In the genomic region with DNA sequence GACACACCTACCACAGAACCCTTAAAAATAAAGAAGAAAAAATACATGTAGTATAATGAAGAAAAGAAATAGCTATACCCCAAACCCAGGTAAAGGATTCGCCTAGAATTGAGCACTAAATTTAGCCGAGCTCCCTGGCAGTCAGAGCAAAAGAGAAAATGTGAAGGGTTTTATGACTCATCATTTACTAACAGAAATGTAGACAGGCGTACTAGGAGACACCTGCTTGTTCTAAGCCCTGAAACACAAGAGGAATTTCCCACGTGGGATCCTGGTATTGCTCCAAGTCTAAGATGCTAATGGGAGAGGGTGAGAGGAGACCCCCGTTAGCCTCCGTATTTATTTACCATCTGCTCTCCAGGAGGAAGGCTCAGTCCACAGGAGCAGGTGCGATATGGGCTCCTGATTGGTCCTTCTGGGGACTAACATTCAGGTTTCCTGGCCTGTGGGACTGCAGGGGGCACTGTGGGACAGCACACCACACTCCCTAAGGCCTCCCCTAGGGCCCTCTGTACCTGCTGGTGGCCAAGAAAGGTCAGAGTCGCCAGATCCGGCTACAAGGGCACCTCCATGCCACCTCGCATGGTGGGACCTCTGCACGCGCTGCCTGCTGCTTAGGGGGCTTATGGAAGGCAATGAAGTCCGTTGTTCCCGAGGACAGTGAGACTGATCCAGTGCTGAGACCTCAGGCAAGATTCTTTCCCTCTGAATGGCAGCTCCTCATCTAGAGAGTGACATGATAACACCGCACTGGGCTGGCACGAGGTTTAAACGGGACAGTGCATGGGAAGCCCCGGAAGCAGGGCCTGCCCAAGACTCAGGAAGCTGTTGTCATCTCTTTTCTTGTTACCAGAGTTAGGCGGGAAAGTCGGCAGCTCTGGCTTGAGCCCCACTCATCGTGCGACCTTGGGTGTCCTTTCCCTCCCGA, we compare ENCODE assay signal across 9 cellular contexts. TPM values are rescaled to one million over a fixed set of nuclear protein-coding genes. Genes with fewer than 3 reads are reported as not detected.
DNase-seq lines count a peak whose midpoint lies in the region; ATAC-seq, FAIRE-seq and TF ChIP-seq lines count a peak whose summit lies in the region.
"Had no signal": no experiment of that assay in that cellular context is flagged by ENCODE, and none has a peak within 500 bp of the region (broad histone marks: within the 10 kb centered on the region; RNA-seq: fewer than 3 reads in every experiment).

No MANE protein-coding gene starts in this region.

- H3K9me3 Mint-ChIP-seq in natural killer cell: no peaks in the 10 kb centered on the region
- peaks cover 13% of the 10 kb centered on the region for H3K9me3 Mint-ChIP-seq in mesothelial cell of epicardium

- H3K9me3 ChIP-seq in Panc1 (ENCODE audit: control insufficient read depth, insufficient read depth, low read depth, low read length): no peaks in the 10 kb centered on the region
- no peaks in the 10 kb centered on the region for H3K9me3 ChIP-seq in endothelial cell of umbilical vein (replicated peaks; ENCODE audit: control insufficient read depth, insufficient read depth, low read length)

- in situ Hi-C loops in Panc1 (cut with HindIII; ENCODE audit: low pct_unique_long_range_greater_than_20kb, low sequenced_read_pairs): no loop called here

- H3K27ac Mint-ChIP-seq in natural killer cell (no peak overlapping the region), mesothelial cell of epicardium (no peak overlapping the region)

- intact Hi-C loops in Panc1 (cut with micrococcal nuclease; ENCODE audit: unreplicated experiment): loop anchor here (2.0 kb wide), 1 partner anchor 218 kb away; no protein-coding TSS in a partner anchor
- intact Hi-C loops in endothelial cell of umbilical vein (cut with micrococcal nuclease): loop anchor here (1.0 kb wide), 3 partner anchors 146 to 218 kb away; no protein-coding TSS in a partner anchor
- intact Hi-C loops in natural killer cell (cut with micrococcal nuclease): no loop called here

- TF ChIP-seq POLR2A in endothelial cell of umbilical vein (IDR thresholded peaks at IDR 0.05; ENCODE audit: low read depth, low read length): no peak

- peaks cover 2 to 12% of the 10 kb centered on the region in 2 donors for H3K27me3 Mint-ChIP-seq in natural killer cell (ENCODE audit: low read depth in 2 of 2)
- peaks cover 45% of the 10 kb centered on the region for H3K27me3 Mint-ChIP-seq in mesothelial cell of epicardium (ENCODE audit: low read depth)

- POLR2A ChIA-PET in Panc1 (lab: Charles Lee) (no interaction called here), endothelial cell of umbilical vein (lab: Charles Lee) (no interaction called here)

- no TSS peak for BruUV-seq in Panc1 (replicated peaks; lab: Mats Ljungman, UMichigan)
- BruUV-seq in endothelial cell of umbilical vein (replicated peaks; lab: Mats Ljungman, UMichigan): no TSS peak

- H3K9me1 ChIP-seq in endothelial cell of umbilical vein (replicated peaks; ENCODE audit: control insufficient read depth, extremely low read depth, insufficient read depth, low read length): no peaks in the 10 kb centered on the region

- no peaks in the 10 kb centered on the region for H3K36me3 Mint-ChIP-seq in natural killer cell
- H3K36me3 Mint-ChIP-seq in mesothelial cell of epicardium: no peaks in the 10 kb centered on the region

- dilution Hi-C loops in endothelial cell of umbilical vein (cut with MboI; ENCODE audit: extremely low pct_ligation_motif_present, low sequenced_read_pairs): no loop called here

- H3K4me3 ChIP-seq in Panc1 (ENCODE audit: low read depth in 2 of 2, low read length in 2 of 2) (no peak overlapping the region), endothelial cell of umbilical vein (replicated peaks in 1 of 3; ENCODE audit: insufficient read depth in 1 of 3, low read depth in 1 of 3, low read length in 3 of 3) (no peak overlapping the region)

- CTCF ChIA-PET in Panc1 (lab: Charles Lee) (interaction anchor here (1.5 to 1.9 kb wide), 3 partner anchors 29 to 218 kb away, joined by 4 to 7 read pairs (median 7); no protein-coding TSS in a partner anchor), endothelial cell of umbilical vein (lab: Charles Lee) (interaction anchor here (1.2 to 4.8 kb wide), 6 partner anchors 13 to 221 kb away, joined by 4 to 74 read pairs (median 8); no protein-coding TSS in a partner anchor)

- H3K4me3 Mint-ChIP-seq in natural killer cell (no peak overlapping the region), mesothelial cell of epicardium (no peak overlapping the region)

- no peak overlapping the region for H3K9ac ChIP-seq in endothelial cell of umbilical vein (replicated peaks; ENCODE audit: extremely low read depth, insufficient read depth, low read length)

- H3K36me3 ChIP-seq in Panc1 (ENCODE audit: control insufficient read depth, insufficient read depth, low read length) (no peaks in the 10 kb centered on the region), endothelial cell of umbilical vein (ENCODE audit: control insufficient read depth in 2 of 2, extremely low read depth in 1 of 2, insufficient read depth in 2 of 2, low read length in 2 of 2) (no peaks in the 10 kb centered on the region)

- H2AFZ ChIP-seq in endothelial cell of umbilical vein (ENCODE audit: low read depth, low read length): no peak overlapping the region

- FAIRE-seq in GM19239 (lab: Jason Lieb, UNC) (peak; percentile 18), endothelial cell of umbilical vein (lab: Jason Lieb, UNC) (no peak)

- ATAC-seq in Panc1 (peak; percentile 91), natural killer cell (peak in 2 of 3 donors; percentile 40 to 61)

- H3K27me3 ChIP-seq in Panc1 (ENCODE audit: control insufficient read depth, insufficient read depth, low read length) (no peaks in the 10 kb centered on the region), endothelial cell of umbilical vein (ENCODE audit: control insufficient read depth in 2 of 2, insufficient read depth in 2 of 2, low read length in 2 of 2) (no peaks in the 10 kb centered on the region)

- TF ChIP-seq CTCF in Panc1 (IDR thresholded peaks at IDR 0.05) (peak; percentile 75), endothelial cell of umbilical vein (IDR thresholded peaks at IDR 0.05; ENCODE audit: extremely low read depth in 1 of 2, insufficient read depth in 1 of 2, low read depth in 1 of 2, low read length in 2 of 2) (peak; percentile 41 to 73), natural killer cell (IDR thresholded peaks at IDR 0.05) (no peak), mesothelial cell of epicardium (IDR thresholded peaks at IDR 0.05; ENCODE audit: unreplicated experiment) (no peak)

- H3K4me1 Mint-ChIP-seq in natural killer cell: no peaks in the 10 kb centered on the region
- H3K4me1 Mint-ChIP-seq in mesothelial cell of epicardium: no peaks in the 10 kb centered on the region

- peak; percentile 69 for DNase-seq in DMS 273 (lab: John Stamatoyannopoulos, UW; ENCODE audit: unreplicated experiment)
- DNase-seq in GM19239 (ENCODE audit: insufficient read length, low spot score): peak; percentile 70
- DNase-seq in HK-2 (ENCODE audit: unreplicated experiment): peak; percentile 21
- peak; percentile 28 for DNase-seq in Panc1 (ENCODE audit: low read depth, low spot score)
- peak; percentile 49 for DNase-seq in endothelial cell of umbilical vein (ENCODE audit: low read depth, low spot score)
- DNase-seq in natural killer cell: no peak
- no peak for DNase-seq in mesothelial cell of epicardium (ENCODE audit: low spot score in 2 of 2, unreplicated experiment in 2 of 2)
- DNase-seq in activated CD4-positive, CD25-positive, alpha-beta regulatory T cell (lab: John Stamatoyannopoulos, UW): no peak

- H3K4me1 ChIP-seq in Panc1 (ENCODE audit: control insufficient read depth, insufficient read depth, low read length) (no peaks in the 10 kb centered on the region), endothelial cell of umbilical vein (ENCODE audit: control insufficient read depth, extremely low read depth, insufficient read depth, low read length) (no peaks in the 10 kb centered on the region)

- no peaks in the 10 kb centered on the region for H3K79me2 ChIP-seq in endothelial cell of umbilical vein (ENCODE audit: control insufficient read depth, insufficient read depth, low read length)

- H3K4me2 ChIP-seq in endothelial cell of umbilical vein (ENCODE audit: insufficient read depth, low read length): no peak overlapping the region

- H3K27ac ChIP-seq in Panc1 (ENCODE audit: low read length) (no peak overlapping the region), endothelial cell of umbilical vein (ENCODE audit: insufficient read depth, low read depth, low read length) (no peak overlapping the region)

- no peaks in the 10 kb centered on the region for H4K20me1 ChIP-seq in endothelial cell of umbilical vein (replicated peaks; ENCODE audit: control insufficient read depth, extremely low read depth, insufficient read depth, low read length)

TF ChIP-seq in endothelial cell of umbilical vein, 7 proteins besides CTCF, POLR2A, EP300 and RAD21 (continues in another document):
- TF ChIP-seq MYC (IDR thresholded peaks at IDR 0.05; ENCODE audit: low read depth, low read length): no peak
- TF ChIP-seq FOS (IDR thresholded peaks at IDR 0.05; ENCODE audit: borderline replicate concordance, insufficient read depth, low read length): no peak
- TF ChIP-seq, protein P1, sequence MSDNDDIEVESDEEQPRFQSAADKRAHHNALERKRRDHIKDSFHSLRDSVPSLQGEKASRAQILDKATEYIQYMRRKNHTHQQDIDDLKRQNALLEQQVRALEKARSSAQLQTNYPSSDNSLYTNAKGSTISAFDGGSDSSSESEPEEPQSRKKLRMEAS (IDR thresholded peaks at IDR 0.05; ENCODE audit: insufficient read depth, insufficient read length): no peak

RNA-seq across cellular contexts. Expression of a gene that starts 25.8 kb away (rescaled TPM):
- 0.95 TPM for total RNA-seq in Panc1 (2021; ENCODE audit: unreplicated experiment)
- polyA plus RNA-seq in Panc1 (2012; ENCODE audit: insufficient read length): 3.0 TPM
- total RNA-seq in endothelial cell of umbilical vein: not detected in 2 replicates
- polyA plus RNA-seq in endothelial cell of umbilical vein: not detected in 2 replicates
- not detected in 2 replicates for polyA plus RNA-seq in endothelial cell of umbilical vein (2011; cell fraction: cytosol; rRNA removed)
- polyA plus RNA-seq in endothelial cell of umbilical vein (2011; cell fraction: nucleus; rRNA removed): not detected in 2 replicates
- polyA plus RNA-seq in endothelial cell of umbilical vein (2012): 0.09 TPM in 1 of 2 replicates, not detected in the other
- not detected in 2 replicates for polyA minus RNA-seq in endothelial cell of umbilical vein
- polyA minus RNA-seq in endothelial cell of umbilical vein (2011; cell fraction: cytosol; rRNA and poly(A)+ RNA removed): not detected
- not detected in 2 replicates for polyA minus RNA-seq in endothelial cell of umbilical vein (2011; cell fraction: nucleus; rRNA and poly(A)+ RNA removed)
- not detected for total RNA-seq in natural killer cell
- 0.18 to 0.20 TPM (median 0.20 TPM) in 3 replicates for total RNA-seq in mesothelial cell of epicardium
- total RNA-seq: T-helper 2 cell treated with Interferon-gamma antibody and Interleukin-4, amounts not matched to agents 100 ng/mL and 5 ng/mL, for 36 hours had no signal

RNA-seq across cellular contexts. Expression of a gene that starts 41.0 kb away (rescaled TPM):
- total RNA-seq in Panc1 (2021; ENCODE audit: unreplicated experiment) (not detected), endothelial cell of umbilical vein (not detected in 2 replicates), natural killer cell (not detected), mesothelial cell of epicardium (not detected in 3 replicates)
- not detected for polyA plus RNA-seq in Panc1 (2012; ENCODE audit: insufficient read length)
- not detected in 2 replicates for polyA plus RNA-seq in endothelial cell of umbilical vein
- not detected in 2 replicates for polyA plus RNA-seq in endothelial cell of umbilical vein (2011; cell fraction: cytosol; rRNA removed)
- polyA plus RNA-seq in endothelial cell of umbilical vein (2011; cell fraction: nucleus; rRNA removed): not detected in 2 replicates
- not detected in 2 replicates for polyA plus RNA-seq in endothelial cell of umbilical vein (2012)
- not detected in 2 replicates for polyA minus RNA-seq in endothelial cell of umbilical vein
- not detected for polyA minus RNA-seq in endothelial cell of umbilical vein (2011; cell fraction: cytosol; rRNA and poly(A)+ RNA removed)
- polyA minus RNA-seq in endothelial cell of umbilical vein (2011; cell fraction: nucleus; rRNA and poly(A)+ RNA removed): not detected in 2 replicates
- total RNA-seq: T-helper 2 cell treated with Interferon-gamma antibody and Interleukin-4, amounts not matched to agents 100 ng/mL and 5 ng/mL, for 36 hours had no signal

Comparison
In these comparisons a context has a peak if more than half of its experiments do, and no peak if none do; other contexts are left out.
1. DNase-seq: peak in DMS 273 (single experiment), GM19239 (single experiment), HK-2 (single experiment), Panc1 (single experiment) and endothelial cell of umbilical vein (single experiment); none in natural killer cell (single experiment), mesothelial cell of epicardium (0 of 2) and activated CD4-positive, CD25-positive, alpha-beta regulatory T cell (0 of 4).
2. CTCF ChIP-seq: peak in Panc1 (single experiment) and endothelial cell of umbilical vein (2 of 2); none in natural killer cell (single experiment) and mesothelial cell of epicardium (single experiment).